ENCODE assay signal across 8 cellular contexts in genomic region chr3:156816091-156816793, GRCh38. TPM values are rescaled to one million over a fixed set of nuclear protein-coding genes. Genes with fewer than 3 reads are reported as not detected.
DNase-seq lines count a peak whose midpoint lies in the region; ATAC-seq, FAIRE-seq and TF ChIP-seq lines count a peak whose summit lies in the region.

No MANE protein-coding gene starts in this region.

- H3K27ac ChIP-seq in SK-N-MC (no peak overlapping the region), astrocyte (ENCODE audit: low read depth, low read length) (peak overlapping the region; percentile 98)

- H3K27me3 Mint-ChIP-seq in astrocyte (ENCODE audit: low read depth, unreplicated experiment), result no peaks in the 10 kb centered on the region

- H3K27ac Mint-ChIP-seq in astrocyte (ENCODE audit: unreplicated experiment), result peak overlapping the region; percentile 98

- no peaks in the 10 kb centered on the region for H3K27me3 ChIP-seq in astrocyte (ENCODE audit: insufficient read depth, low read length)

- H3K9me3 ChIP-seq in SK-N-MC (ENCODE audit: low read depth, low read length), result no peaks in the 10 kb centered on the region
- H3K9me3 ChIP-seq in astrocyte (ENCODE audit: insufficient read depth, low read depth, low read length), result no peaks in the 10 kb centered on the region
- no peaks in the 10 kb centered on the region for H3K9me3 ChIP-seq in iPS-18c (ENCODE audit: control insufficient read depth, insufficient read depth, low read length)

- no peaks in the 10 kb centered on the region for H3K9me3 Mint-ChIP-seq in astrocyte (ENCODE audit: unreplicated experiment)

- H3K4me3 ChIP-seq in SK-N-MC (peak overlapping the region; percentile 76), astrocyte (ENCODE audit: insufficient read depth, low read depth, low read length) (peak overlapping the region; percentile 53), iPS-18c (ENCODE audit: insufficient read depth, low read depth, low read length) (peak overlapping the region; percentile 49)

- ATAC-seq in GM18858 (IDR thresholded peaks at IDR 0.05; ENCODE audit: unreplicated experiment), result peak; percentile 3
- ATAC-seq in HG02852 (IDR thresholded peaks at IDR 0.05; ENCODE audit: unreplicated experiment), result peak; percentile 31

- FAIRE-seq in astrocyte (lab: Jason Lieb, UNC), result no peak

- peak overlapping the region; percentile 44 for H2AFZ ChIP-seq in astrocyte (ENCODE audit: low read depth, low read length)

- no peaks in the 10 kb centered on the region for H4K20me1 ChIP-seq in astrocyte (ENCODE audit: insufficient read depth, low read length)

- no peaks in the 10 kb centered on the region for H3K36me3 Mint-ChIP-seq in astrocyte (ENCODE audit: low read depth, unreplicated experiment)

- H3K36me3 ChIP-seq in SK-N-MC (ENCODE audit: insufficient read depth, low read length) (no peaks in the 10 kb centered on the region), astrocyte (ENCODE audit: insufficient read depth, low read length) (no peaks in the 10 kb centered on the region)

- DNase-seq in SK-N-MC (ENCODE audit: low read depth, low spot score), result no peak
- peak; percentile 65 for DNase-seq in astrocyte (ENCODE audit: low read depth)
- peak in 2 of 3 donors; percentile 5 to 9 for DNase-seq in stimulated activated CD4-positive, alpha-beta T cell treated with anti-CD3 and anti-CD28 coated beads, Interleukin-12 subunit alpha, Interleukin-12 subunit beta, amount 100 ng/mL, for 48 hours (ENCODE audit: low read depth in 2 of 3, low spot score in 1 of 3)
- DNase-seq in medulla oblongata (ENCODE audit: extremely low spot score), result no peak
- DNase-seq in NCI-H2107 (lab: John Stamatoyannopoulos, UW), result no peak

- H3K79me2 ChIP-seq in astrocyte (ENCODE audit: insufficient read depth, low read length), result no peaks in the 10 kb centered on the region

- peak overlapping the region; percentile 77 for H3K4me3 Mint-ChIP-seq in astrocyte (ENCODE audit: unreplicated experiment)

- peak overlapping the region; percentile 89 for H3K4me2 ChIP-seq in astrocyte (ENCODE audit: low read length)

- no peak overlapping the region for H3K9ac ChIP-seq in SK-N-MC (ENCODE audit: insufficient read length)
- H3K9ac ChIP-seq in astrocyte (ENCODE audit: low read length), result peak overlapping the region; percentile 90

- peaks cover 72% of the 10 kb centered on the region for H3K4me1 ChIP-seq in astrocyte (ENCODE audit: insufficient read depth, low read length)

- H3K4me1 Mint-ChIP-seq in astrocyte (ENCODE audit: low read depth, unreplicated experiment), result peaks cover 63% of the 10 kb centered on the region

- TF ChIP-seq CTCF in astrocyte (IDR thresholded peaks at IDR 0.05; ENCODE audit: insufficient read depth, low read depth, low read length), result no peak

RNA-seq across cellular contexts. Expression of gene LEKR1, which starts 9.9 kb away (rescaled TPM):
- 0.27 and 0.43 TPM in 2 replicates for total RNA-seq in astrocyte

Comparison
In these comparisons a context has a peak if more than half of its experiments do, and no peak if none do; other contexts are left out.
1. DNase-seq: peak in astrocyte (single experiment) and stimulated activated CD4-positive, alpha-beta T cell treated with anti-CD3 and anti-CD28 coated beads, Interleukin-12 subunit alpha, Interleukin-12 subunit beta, amount 100 ng/mL, for 48 hours (2 of 3); none in SK-N-MC (single experiment), medulla oblongata (single experiment) and NCI-H2107 (single experiment).
2. Peak in every context shown above with its lines, with median percentiles within 50 percentile points of each other: H3K4me3 ChIP-seq.